ENCODE assay signal across 1 cellular context in genomic region chr16:87765776-87766484, GRCh38.
TF ChIP-seq lines count a peak whose summit lies in the region.

Gene KLHDC4, minus strand, starts transcription at chr16:87765986. Its CDS starts 96 bp downstream, at chr16:87765890.

TF ChIP-seq in HepG2, 621 proteins besides CTCF, POLR2A, EP300 and RAD21 (continued from another document):
- TF ChIP-seq ZNF770 (CRISPR knock-in tag; IDR thresholded peaks at IDR 0.05) (no peak), PREB (CRISPR knock-in tag; IDR thresholded peaks at IDR 0.05) (no peak), SRF (IDR thresholded peaks at IDR 0.05; ENCODE audit: low read depth, low read length) (peak; percentile 82), TRAFD1 (CRISPR knock-in tag; IDR thresholded peaks at IDR 0.05; ENCODE audit: borderline replicate concordance) (no peak), ZNF597 (CRISPR knock-in tag; IDR thresholded peaks at IDR 0.05) (no peak), STAT6 (CRISPR knock-in tag; IDR thresholded peaks at IDR 0.05; ENCODE audit: borderline replicate concordance) (peak; percentile 93), ZNF451 (CRISPR knock-in tag; IDR thresholded peaks at IDR 0.05) (no peak), ZBTB7B (CRISPR knock-in tag; IDR thresholded peaks at IDR 0.05) (peak; percentile 56; the same call in 1 of the 2 replicates), SMARCC2 (IDR thresholded peaks at IDR 0.05) (no peak), ZSCAN21 (CRISPR knock-in tag; IDR thresholded peaks at IDR 0.05; ENCODE audit: borderline replicate concordance) (no peak), HIVEP1 (CRISPR knock-in tag; IDR thresholded peaks at IDR 0.05) (peak; percentile 87), CENPBD1 (CRISPR knock-in tag; IDR thresholded peaks at IDR 0.05; ENCODE audit: borderline replicate concordance, low read depth) (no peak), TOPORS (CRISPR knock-in tag; IDR thresholded peaks at IDR 0.05) (no peak), TFE3 (CRISPR knock-in tag; IDR thresholded peaks at IDR 0.05) (no peak; the same call in 1 of the 2 replicates), MAFK (conservative IDR thresholded peaks at IDR 0.05 in 1 of 2, IDR thresholded peaks at IDR 0.05 in 1 of 2; ENCODE audit: low read length in 2 of 2) (no peak), HDAC2 (CRISPR knock-in tag; IDR thresholded peaks at IDR 0.05) (peak; percentile 95), ZNF572 (CRISPR knock-in tag; IDR thresholded peaks at IDR 0.05) (peak; percentile 65; the same call in 1 of the 2 replicates), ZNF713 (CRISPR knock-in tag; IDR thresholded peaks at IDR 0.05) (peak; percentile 66; the same call in 1 of the 2 replicates), CREB3 (CRISPR knock-in tag; IDR thresholded peaks at IDR 0.05) (no peak), NFIC (IDR thresholded peaks at IDR 0.05; ENCODE audit: low read length) (no peak), TCF12 (IDR thresholded peaks at IDR 0.05) (no peak), TCF12 (CRISPR knock-in tag; IDR thresholded peaks at IDR 0.05) (peak; percentile 88), ZBTB1 (CRISPR knock-in tag; IDR thresholded peaks at IDR 0.05; ENCODE audit: borderline replicate concordance) (no peak), RFX3 (CRISPR knock-in tag; IDR thresholded peaks at IDR 0.05) (no peak), ZSCAN12 (CRISPR knock-in tag; IDR thresholded peaks at IDR 0.05) (no peak), GATAD1 (CRISPR knock-in tag; IDR thresholded peaks at IDR 0.05) (peak; percentile 99), NONO (IDR thresholded peaks at IDR 0.05) (no peak), NONO (CRISPR knock-in tag; conservative IDR thresholded peaks at IDR 0.05) (peak; percentile 83), YEATS2 (CRISPR knock-in tag; IDR thresholded peaks at IDR 0.05; ENCODE audit: borderline replicate concordance) (peak; percentile 95), MYC (CRISPR knock-in tag; IDR thresholded peaks at IDR 0.05; ENCODE audit: borderline replicate concordance) (peak; percentile 88; the same call in 1 of the 2 replicates), HNF1A (IDR thresholded peaks at IDR 0.05; ENCODE audit: low read depth) (no peak), HNF1A (CRISPR knock-in tag; IDR thresholded peaks at IDR 0.05; ENCODE audit: borderline replicate concordance) (0 out of 2 replicates have a peak, but pooled peaks have one; percentile 34), DNMT1 (CRISPR knock-in tag; IDR thresholded peaks at IDR 0.05) (0 out of 2 replicates have a peak, but pooled peaks have one; percentile 37), ZNF263 (CRISPR knock-in tag; IDR thresholded peaks at IDR 0.05) (no peak), NR3C1 (CRISPR knock-in tag; IDR thresholded peaks at IDR 0.05) (no peak), YY1 (IDR thresholded peaks at IDR 0.05; ENCODE audit: insufficient read depth, insufficient replicate concordance, low read depth, low read length) (peak; percentile 86), TEAD2 (CRISPR knock-in tag; IDR thresholded peaks at IDR 0.05) (no peak), NKX3-1 (CRISPR knock-in tag; IDR thresholded peaks at IDR 0.05) (peak; percentile 64; the same call in 1 of the 2 replicates), SP4 (CRISPR knock-in tag; IDR thresholded peaks at IDR 0.05) (peak; percentile 96), ZNF878 (CRISPR knock-in tag; IDR thresholded peaks at IDR 0.05) (no peak)
